Comparison of ENCODE assay signal across 10 cellular contexts in the genomic region with DNA sequence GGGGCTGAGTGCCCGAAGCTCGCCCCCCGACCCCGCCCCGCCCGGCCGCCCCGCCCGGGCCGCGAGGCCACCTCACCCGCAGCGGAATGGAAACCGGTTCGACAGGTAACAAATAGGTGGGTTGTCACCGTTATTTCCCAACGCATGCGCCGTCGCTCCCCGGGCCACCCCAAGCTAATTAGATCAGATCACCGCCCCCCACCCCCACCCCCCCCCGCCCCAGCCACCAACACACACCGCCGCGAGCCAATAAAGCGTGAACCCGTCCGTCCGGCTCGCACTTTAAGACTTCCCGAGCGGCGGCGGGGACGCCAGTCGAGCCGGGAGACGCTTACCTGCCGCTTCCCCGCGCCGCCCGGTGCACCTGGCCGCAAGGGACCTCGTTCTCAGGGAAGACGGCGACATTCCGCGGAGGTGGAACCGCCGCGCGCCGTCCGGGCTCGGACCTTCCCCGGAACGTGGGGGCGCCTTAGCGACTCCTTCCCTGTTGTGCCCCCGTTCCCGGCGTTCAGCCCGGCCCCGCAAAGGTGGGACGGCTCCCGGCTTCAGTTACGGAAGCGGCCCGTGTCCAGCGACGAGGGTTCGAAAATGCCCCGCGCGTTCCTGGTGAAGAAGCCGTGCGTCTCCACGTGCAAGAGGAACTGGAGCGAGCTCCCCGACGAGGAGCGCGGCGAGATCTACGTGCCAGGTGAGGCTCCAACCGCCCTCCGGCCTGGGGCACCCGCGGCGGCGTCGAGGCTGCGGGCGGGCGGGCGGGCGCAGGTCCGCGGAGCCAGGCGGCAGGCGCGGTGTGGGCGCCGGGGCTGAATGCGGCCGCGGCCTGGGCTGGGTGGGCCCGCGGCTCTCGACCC. TPM values are rescaled to one million over a fixed set of nuclear protein-coding genes. Genes with fewer than 3 reads are reported as not detected.
DNase-seq lines count a peak whose midpoint lies in the region; ATAC-seq and TF ChIP-seq lines count a peak whose summit lies in the region.
"Had no signal": no experiment of that assay in that cellular context is flagged by ENCODE, and none has a peak within 500 bp of the region (broad histone marks: within the 10 kb centered on the region; RNA-seq: fewer than 3 reads in every experiment).

A gene (plus strand): TSS at position 278 of the 851 bp plus-strand sequence. CDS start 311 bp downstream, at position 589.

- peaks cover 30% of the 10 kb centered on the region for H3F3A ChIP-seq in PC-9 (ENCODE audit: insufficient read depth, low read depth)
- H3F3A ChIP-seq in smooth muscle cell (ENCODE audit: low read depth), result peaks cover 6% of the 10 kb centered on the region

- H4K20me1 ChIP-seq in PC-9 (ENCODE audit: insufficient read depth), result no peaks in the 10 kb centered on the region; the same call in 1 of the 2 replicates
- H4K20me1 ChIP-seq in smooth muscle cell (ENCODE audit: low read depth), result no peaks in the 10 kb centered on the region

- POLR2A ChIA-PET in PC-9 (lab: Charles Lee; ENCODE audit: unreplicated experiment), result interaction anchor here (0.6 to 0.7 kb wide), 6 partner anchors 73 to 738 kb away, joined by 4 to 6 read pairs (median 6); a partner anchor contains a TSS

- H3K9me3 ChIP-seq in PC-9 (ENCODE audit: insufficient read depth, low read depth) (no peaks in the 10 kb centered on the region), smooth muscle cell (replicated peaks; ENCODE audit: low read depth) (no peaks in the 10 kb centered on the region)

- TF ChIP-seq CTCF in PC-9 (conservative IDR thresholded peaks at IDR 0.05) (no peak), smooth muscle cell (IDR thresholded peaks at IDR 0.05; ENCODE audit: borderline replicate concordance, insufficient read depth, poor library complexity, severe bottlenecking) (no peak)

- peak within 1 kb of the TSS; percentile 68 for H3K27ac ChIP-seq in PC-9
- no peak within 1 kb of the TSS for H3K27ac ChIP-seq in smooth muscle cell (ENCODE audit: low read depth)

- H3K4me2 ChIP-seq in PC-9 (peak within 1 kb of the TSS; percentile 98), smooth muscle cell (peak within 1 kb of the TSS; percentile 83)

- H3K4me3 ChIP-seq in PC-9 (peak within 1 kb of the TSS; percentile 93), smooth muscle cell (peak within 1 kb of the TSS; percentile 57)

- CTCF ChIA-PET in PC-9 (lab: Charles Lee), result no interaction called here

- no peaks in the 10 kb centered on the region for H3K9me2 ChIP-seq in PC-9 (ENCODE audit: insufficient read depth)

- no peak for ATAC-seq in HG03457 (IDR thresholded peaks at IDR 0.05; ENCODE audit: unreplicated experiment)
- no peak for ATAC-seq in HG02852 (IDR thresholded peaks at IDR 0.05; ENCODE audit: unreplicated experiment)

- no peaks in the 10 kb centered on the region for H3K36me3 ChIP-seq in PC-9 (ENCODE audit: low read depth)
- no peaks in the 10 kb centered on the region for H3K36me3 ChIP-seq in smooth muscle cell (ENCODE audit: low read depth)

- peak within 1 kb of the TSS; percentile 43 for H3K9ac ChIP-seq in smooth muscle cell (ENCODE audit: low read depth)

- DNase-seq in SIG-M5 treated with dmso at 0.1 percent for 504 hours (lab: John Stamatoyannopoulos, UW; ENCODE audit: unreplicated experiment), result peak; percentile 45
- DNase-seq in SIG-M5 (lab: John Stamatoyannopoulos, UW), result no peak
- peak; percentile 87 to 93 for DNase-seq in PC-9
- DNase-seq in germinal center (ENCODE audit: low spot score), result peak; percentile 53
- no peak for DNase-seq in smooth muscle cell (lab: John Stamatoyannopoulos, UW; ENCODE audit: unreplicated experiment)
- DNase-seq in AML-193 (lab: John Stamatoyannopoulos, UW), result no peak

- peak within 1 kb of the TSS; percentile 88 for H2AFZ ChIP-seq in PC-9
- H2AFZ ChIP-seq in smooth muscle cell (ENCODE audit: low read depth), result no peak within 1 kb of the TSS

- no TSS peak for BruUV-seq in PC-9 (replicated peaks; lab: Mats Ljungman, UMichigan)

- intact Hi-C loops in PC-9 (cut with micrococcal nuclease; ENCODE audit: unreplicated experiment), result loop anchor here (2.0 to 10.0 kb wide), 2 partner anchors 72 to 292 kb away; a partner anchor contains a TSS

- H3K79me2 ChIP-seq in PC-9 (ENCODE audit: low read depth), result peaks cover 40% of the 10 kb centered on the region
- H3K79me2 ChIP-seq in smooth muscle cell (ENCODE audit: low read depth), result peaks cover 4% of the 10 kb centered on the region

- peaks cover 47% of the 10 kb centered on the region for H3K4me1 ChIP-seq in PC-9 (replicated peaks; ENCODE audit: insufficient read depth)
- peaks cover 5% of the 10 kb centered on the region for H3K4me1 ChIP-seq in smooth muscle cell (ENCODE audit: low read depth)

- no peaks in the 10 kb centered on the region for H3K27me3 ChIP-seq in PC-9 (ENCODE audit: insufficient read depth, low read depth)
- H3K27me3 ChIP-seq in smooth muscle cell (ENCODE audit: low read depth), result peaks cover 52% of the 10 kb centered on the region

- 2% methylated on average over 98 of the region's 112 CpGs for WGBS in smooth muscle cell (ENCODE audit: low lambda C conversion rate)

RNA-seq across cellular contexts. Expression of the gene that starts here (rescaled TPM):
- total RNA-seq in PC-9 (2021) (10.2 and 10.5 TPM in 2 replicates), smooth muscle cell (7.8 and 8.3 TPM in 2 replicates)
- polyA plus RNA-seq in smooth muscle cell, result 3.1 and 16.8 TPM in 2 replicates
- polyA plus RNA-seq: AG04450, liver had no signal

Comparison
In these comparisons a context has a peak if more than half of its experiments do, and no peak if none do; other contexts are left out.
1. DNase-seq: peak in SIG-M5 treated with dmso at 0.1 percent for 504 hours (single experiment), PC-9 (2 of 2) and germinal center (single experiment); none in SIG-M5 (single experiment), smooth muscle cell (single experiment) and AML-193 (0 of 2).